ENCODE assay signal across 37 cellular contexts in genomic region chr1:153687346-153687745, GRCh38. TPM values are rescaled to one million over a fixed set of nuclear protein-coding genes. Genes with fewer than 3 reads are reported as not detected.
"Had no signal": no experiment of that assay in that cellular context is flagged by ENCODE, and none has a peak within 500 bp of the region (broad histone marks: within the 10 kb centered on the region; RNA-seq: fewer than 3 reads in every experiment).

No MANE protein-coding gene starts in this region.

- H3K9me3 ChIP-seq: adrenal gland had no signal

- H3K36me3 ChIP-seq: adrenal gland had no signal

- H3K4me2 ChIP-seq: PC-9 had no signal

- H3K4me3 ChIP-seq: adrenal gland, PC-9 had no signal

- H3K27me3 ChIP-seq: adrenal gland had no signal

- FAIRE-seq: bronchial epithelial cell, RCC 7860 had no signal

- H2AFZ ChIP-seq: PC-9 had no signal

- ATAC-seq: activated naive CD4-positive, alpha-beta T cell treated with anti-CD3 and anti-CD28 coated beads, Interleukin-2, amount 50 U/mL, for 72 hours; activated T-cell treated with anti-CD3 and anti-CD28 coated beads, Interleukin-2, amount 50 U/mL, for 4 hours; Right ventricle myocardium inferior had no signal

- H3K27ac ChIP-seq: adrenal gland, PC-9, RWPE1, VCaP had no signal

- DNase-seq: activated B cell treated with CpG ODN at 0.5 μM for 24 hours; activated CD4-positive, alpha-beta memory T cell treated with anti-CD3 and anti-CD28 coated beads for 36 hours; activated CD4-positive, alpha-beta T cell treated with anti-CD3 and anti-CD28 coated beads for 4 hours; activated CD4-positive, alpha-beta T cell treated with anti-CD3 and anti-CD28 coated beads, Interleukin-2, amount 50 U/mL, for 1 hour; activated CD4-positive, CD25-positive, alpha-beta regulatory T cell treated with anti-CD3 and anti-CD28 coated beads, Interleukin-2, amount 50 U/mL, for 72 hours; activated CD8-positive, alpha-beta memory T cell treated with anti-CD3 and anti-CD28 coated beads, Interleukin-2, amount 50 U/mL, for 4 hours; activated gamma-delta T cell treated with Interleukin-2 at 50 U/mL for 16 hours; activated naive CD4-positive, alpha-beta T cell treated with anti-CD3 and anti-CD28 coated beads for 36 hours; activated T-cell treated with anti-CD3 and anti-CD28 coated beads for 4 hours; activated T-cell treated with anti-CD3 and anti-CD28 coated beads, Interleukin-2, amount 50 U/mL, for 4 hours; adrenal gland; caudate nucleus; Karpas-422; KBM-7; NCI-H1048; NCI-H1105 treated with DMSO at 0.1 percent for 48 hours; NCI-H1436; NCI-H1694; NCI-H1930; NCI-H2081 treated with DMSO at 0.1 percent for 48 hours; NCI-H226; NCI-H446 treated with DMSO at 0.1 percent for 48 hours; NCI-H524; NK-92 treated with Interleukin-12 subunit alpha and Interleukin-12 subunit beta, amount 100 ng/mL, for 24 hours; PC-9; SW 1271; T-helper 1 cell; T-helper 2 cell; T-helper 9 cell had no signal

RNA-seq across cellular contexts. Expression of gene NPR1, which starts 8.9 kb away (rescaled TPM):
- total RNA-seq: activated naive CD4-positive, alpha-beta T cell treated with anti-CD3 and anti-CD28 coated beads, Interleukin-2, amount 50 U/mL, for 72 hours; MCF 10A; OCI-LY7 had no signal
